22 cellular contexts compared by ENCODE assay signal in the genomic region with DNA sequence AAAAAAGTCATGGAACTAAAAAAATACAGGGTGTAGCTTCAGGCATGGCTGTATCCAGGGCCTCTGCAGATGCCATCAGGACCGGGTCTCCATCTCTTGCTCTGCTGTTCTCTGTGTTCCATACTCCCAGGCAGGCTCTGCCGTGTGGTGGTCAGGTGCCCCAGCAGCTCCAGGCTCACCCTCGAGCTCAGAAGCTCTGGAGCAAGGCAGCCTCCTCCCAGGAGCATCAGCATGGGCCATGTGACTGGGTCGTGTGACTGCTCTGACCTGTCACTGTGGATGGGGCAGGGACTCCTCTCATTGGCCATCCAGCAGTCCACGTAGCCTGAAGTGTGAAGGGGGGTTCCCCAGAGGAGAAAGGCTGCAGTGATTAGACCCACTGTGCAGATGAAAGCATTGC. TPM values are rescaled to one million over a fixed set of nuclear protein-coding genes. Genes with fewer than 3 reads are reported as not detected.
DNase-seq lines count a peak whose midpoint lies in the region; ATAC-seq, FAIRE-seq and TF ChIP-seq lines count a peak whose summit lies in the region.
"Had no signal": no experiment of that assay in that cellular context is flagged by ENCODE, and none has a peak within 500 bp of the region (broad histone marks: within the 10 kb centered on the region; RNA-seq: fewer than 3 reads in every experiment).

No MANE protein-coding gene starts in this region.

- no peak for ATAC-seq in Right ventricle myocardium superior (ENCODE audit: poor library complexity)
- ATAC-seq in gastroesophageal sphincter = peak; percentile 25
- no peak for ATAC-seq in HG03097 (IDR thresholded peaks at IDR 0.05; ENCODE audit: low FRiP score, unreplicated experiment)
- no peak for ATAC-seq in GM18861 (IDR thresholded peaks at IDR 0.05; ENCODE audit: unreplicated experiment)
- ATAC-seq: left lobe of liver had no signal

- no peak for FAIRE-seq in D721Med (lab: Jason Lieb, UNC)
- FAIRE-seq: endometrium had no signal

- no peaks in the 10 kb centered on the region for H3K36me3 ChIP-seq in right atrium auricular region
- no peaks in the 10 kb centered on the region for H3K36me3 ChIP-seq in gastroesophageal sphincter
- no peaks in the 10 kb centered on the region for H3K36me3 ChIP-seq in suprapubic skin

- TF ChIP-seq POLR2A in gastroesophageal sphincter (IDR thresholded peaks at IDR 0.05) (no peak), suprapubic skin (IDR thresholded peaks at IDR 0.05) (no peak)

- CTCF ChIA-PET in RWPE1 (lab: Yijun Ruan, JAX) = no interaction called here

- DNase-seq in right atrium auricular region (ENCODE audit: low spot score) (no peak), Right ventricle myocardium superior (no peak), RWPE1 (ENCODE audit: low spot score) (no peak), suprapubic skin (ENCODE audit: low spot score in 2 of 2) (no peak), D721Med (ENCODE audit: insufficient read length, low spot score) (no peak)
- DNase-seq: activated CD4-positive, alpha-beta T cell treated with anti-CD3 and anti-CD28 coated beads, Interleukin-2, amount 50 U/mL, for 4 hours; activated CD4-positive, CD25-positive, alpha-beta regulatory T cell; activated effector memory CD4-positive, alpha-beta T cell treated with Interleukin-2 at 50 U/mL for 16 hours; central memory CD4-positive, alpha-beta T cell; dermis blood vessel endothelial cell; DMS79; GF-D8; hypothalamus; NCI-H1105; NCI-H187 treated with DMSO at 0.1 percent for 48 hours; NCI-H524 treated with DMSO at 0.1 percent for 48 hours; stimulated activated CD4-positive, alpha-beta T cell treated with anti-CD3 and anti-CD28 coated beads, Interleukin-2, amount 100 ng/mL, for 24 hours had no signal

- H3K4me1 ChIP-seq in right atrium auricular region (peaks cover 0 to 56% of the 10 kb centered on the region in 2 donors), gastroesophageal sphincter (peaks cover 0 to 60% (median 10%) of the 10 kb centered on the region in 3 donors), suprapubic skin (peaks cover 51% of the 10 kb centered on the region)

- H3K4me3 ChIP-seq in right atrium auricular region (no peak overlapping the region), gastroesophageal sphincter (no peak overlapping the region), suprapubic skin (no peak overlapping the region)

- H3K27ac ChIP-seq in right atrium auricular region (peak overlapping the region; percentile 3 to 28), RWPE1 (peak overlapping the region; percentile 45), gastroesophageal sphincter (peak overlapping the region in 2 of 4 donors; percentile 24 to 42), suprapubic skin (peak overlapping the region; percentile 61)

- POLR2A ChIA-PET in RWPE1 (lab: Yijun Ruan, JAX; ENCODE audit: low non-redundant PET) = no interaction called here

- H3K9me3 ChIP-seq in right atrium auricular region (no peaks in the 10 kb centered on the region), gastroesophageal sphincter (no peaks in the 10 kb centered on the region), suprapubic skin (no peaks in the 10 kb centered on the region)

- no peak for TF ChIP-seq CTCF in right atrium auricular region (IDR thresholded peaks at IDR 0.05)
- no peak for TF ChIP-seq CTCF in RWPE1 (conservative IDR thresholded peaks at IDR 0.05; ENCODE audit: low read depth)
- TF ChIP-seq CTCF in gastroesophageal sphincter (IDR thresholded peaks at IDR 0.05) = no peak
- no peak for TF ChIP-seq CTCF in suprapubic skin (IDR thresholded peaks at IDR 0.05)
- TF ChIP-seq CTCF in D721Med (IDR thresholded peaks at IDR 0.05; ENCODE audit: insufficient read depth, missing control alignments) = no peak

- H3K27me3 ChIP-seq in right atrium auricular region (no peaks in the 10 kb centered on the region), gastroesophageal sphincter (peaks cover 17% of the 10 kb centered on the region), suprapubic skin (no peaks in the 10 kb centered on the region)

- TF ChIP-seq EP300 in gastroesophageal sphincter (IDR thresholded peaks at IDR 0.05) (no peak), suprapubic skin (IDR thresholded peaks at IDR 0.05) (no peak)

- no CpG with 5 or more reads among the region's 5 CpGs for WGBS in gastroesophageal sphincter (ENCODE audit: low coverage in 1 of 2), 2 donors
- WGBS in suprapubic skin = 69% methylated on average over 3 of the region's 5 CpGs

- intact Hi-C loops in Right ventricle myocardium superior (cut with DNase I) = no loop called here

RNA-seq across cellular contexts. Expression of a gene that starts 8.5 kb away (rescaled TPM):
- total RNA-seq in right atrium auricular region (100 to 1,000 TPM; 122 to 185 TPM), Right ventricle myocardium superior (69.7 TPM), gastroesophageal sphincter (100 to 1,000 TPM in 3 of 4 donors, 10 to 100 TPM in 1; 85.9 to 187 (median 117) TPM), suprapubic skin (10 to 100 TPM; 25.3 to 93.8 (median 47.6) TPM)
